ENCODE assay signal across 8 cellular contexts in genomic region chr11:76445122-76446084, GRCh38. TPM values are rescaled to one million over a fixed set of nuclear protein-coding genes. Genes with fewer than 3 reads are reported as not detected.
A peak's percentile ranks its signal among the peaks of the same experiment; 100 is the strongest.
DNase-seq lines count a peak whose midpoint lies in the region; ATAC-seq and TF ChIP-seq lines count a peak whose summit lies in the region.

No MANE protein-coding gene starts in this region.

- H3K27me3 Mint-ChIP-seq in activated CD4-positive, alpha-beta T cell treated with anti-CD3 and anti-CD28 coated beads, Interleukin-2, amount 10 ng/mL, durations not matched to agents 7 days and 5 days: no peaks in the 10 kb centered on the region
- H3K27me3 Mint-ChIP-seq in dendritic cell treated with granulocyte-macrophage colony-stimulating factor and Interleukin-4, amounts not matched to agents 40 ng/mL and 50 ng/mL, for 4 days: no peaks in the 10 kb centered on the region

- DNase-seq in AG04450 (ENCODE audit: low read depth, low spot score): peak; percentile 72
- peak; percentile 61 to 75 for DNase-seq in NCI-H524 (lab: John Stamatoyannopoulos, UW)
- DNase-seq in activated CD4-positive, alpha-beta T cell treated with anti-CD3 and anti-CD28 coated beads, Interleukin-2, amount 10 ng/mL, durations not matched to agents 7 days and 5 days: peak; percentile 59
- peak; percentile 84 to 91 for DNase-seq in left lung
- DNase-seq in stimulated activated CD4-positive, alpha-beta T cell treated with anti-CD3 and anti-CD28 coated beads, Interleukin-2, amount 100 ng/mL, for 24 hours: peak; percentile 63 to 73

- intact Hi-C loops in dendritic cell treated with granulocyte-macrophage colony-stimulating factor and Interleukin-4, amounts not matched to agents 40 ng/mL and 50 ng/mL, for 4 days (cut with micrococcal nuclease): loop anchor here (2.0 to 10.0 kb wide), 2 partner anchors 65 to 211 kb away; partner anchors contain the start of genes GVQW3 and THAP12
- intact Hi-C loops in left lung (cut with DNase I): loop anchor here in 1 of 2 donors (10.0 kb wide), 1 partner anchor 71 kb away; no protein-coding TSS in a partner anchor

- H3K9me3 ChIP-seq in AG04450 (ENCODE audit: control insufficient read depth, insufficient read depth, low read length) (peaks cover 5% of the 10 kb centered on the region; the same call in 1 of the 2 replicates), left lung (no peaks in the 10 kb centered on the region)

- peak; percentile 16; the same call in 1 of the 2 replicates for TF ChIP-seq CTCF in AG04450 (IDR thresholded peaks at IDR 0.05; ENCODE audit: low read depth, low read length)
- no peak for TF ChIP-seq CTCF in left lung (IDR thresholded peaks at IDR 0.05)

- H3K27ac ChIP-seq in AG04450 (ENCODE audit: low read depth, low read length) (peak overlapping the region; percentile 77), left lung (peak overlapping the region; percentile 83 to 90)

- H3K36me3 Mint-ChIP-seq in activated CD4-positive, alpha-beta T cell treated with anti-CD3 and anti-CD28 coated beads, Interleukin-2, amount 10 ng/mL, durations not matched to agents 7 days and 5 days (ENCODE audit: low read depth): peaks cover 32% of the 10 kb centered on the region
- H3K36me3 Mint-ChIP-seq in dendritic cell treated with granulocyte-macrophage colony-stimulating factor and Interleukin-4, amounts not matched to agents 40 ng/mL and 50 ng/mL, for 4 days (ENCODE audit: low read depth): peaks cover 45% of the 10 kb centered on the region

- peak overlapping the region; percentile 95 for H3K4me3 ChIP-seq in AG04450 (ENCODE audit: low read depth, low read length)
- H3K4me3 ChIP-seq in left lung: peak overlapping the region; percentile 98 to 99

- H3K27me3 ChIP-seq in AG04450 (ENCODE audit: control insufficient read depth, insufficient read depth, low read length): no peaks in the 10 kb centered on the region
- H3K27me3 ChIP-seq in left lung: no peaks in the 10 kb centered on the region

- H3K4me1 ChIP-seq in left lung: peaks cover 10 to 25% of the 10 kb centered on the region in 2 donors

- H3K4me1 Mint-ChIP-seq in activated CD4-positive, alpha-beta T cell treated with anti-CD3 and anti-CD28 coated beads, Interleukin-2, amount 10 ng/mL, durations not matched to agents 7 days and 5 days: peaks cover 31% of the 10 kb centered on the region
- H3K4me1 Mint-ChIP-seq in dendritic cell treated with granulocyte-macrophage colony-stimulating factor and Interleukin-4, amounts not matched to agents 40 ng/mL and 50 ng/mL, for 4 days (ENCODE audit: low read depth): peaks cover 24% of the 10 kb centered on the region

- ATAC-seq in GM18909 (IDR thresholded peaks at IDR 0.05; ENCODE audit: poor library complexity, unreplicated experiment) (peak; percentile 27), HG03354 (IDR thresholded peaks at IDR 0.05; ENCODE audit: poor library complexity, severe bottlenecking, unreplicated experiment) (peak; percentile 33), left lung (peak; percentile 78)

- CTCF ChIA-PET in AG04450 (lab: Charles Lee): interaction anchor here (0.6 to 2.0 kb wide), 3 partner anchors 10 to 237 kb away, joined by 3 to 5 read pairs (median 3); no protein-coding TSS in a partner anchor
- CTCF ChIA-PET in activated CD4-positive, alpha-beta T cell treated with anti-CD3 and anti-CD28 coated beads, Interleukin-2, amount 10 ng/mL, durations not matched to agents 7 days and 5 days (lab: Charles Lee): interaction anchor here (1.0 to 1.3 kb wide), 2 partner anchors 9 to 237 kb away, joined by 4 to 6 read pairs; no protein-coding TSS in a partner anchor

- peaks cover 0 to 20% of the 10 kb centered on the region in 2 donors for H3K36me3 ChIP-seq in left lung

- no peaks in the 10 kb centered on the region for H3K9me3 Mint-ChIP-seq in activated CD4-positive, alpha-beta T cell treated with anti-CD3 and anti-CD28 coated beads, Interleukin-2, amount 10 ng/mL, durations not matched to agents 7 days and 5 days
- no peaks in the 10 kb centered on the region for H3K9me3 Mint-ChIP-seq in dendritic cell treated with granulocyte-macrophage colony-stimulating factor and Interleukin-4, amounts not matched to agents 40 ng/mL and 50 ng/mL, for 4 days

- H3K4me3 Mint-ChIP-seq in activated CD4-positive, alpha-beta T cell treated with anti-CD3 and anti-CD28 coated beads, Interleukin-2, amount 10 ng/mL, durations not matched to agents 7 days and 5 days: peak overlapping the region; percentile 95
- peak overlapping the region; percentile 97 for H3K4me3 Mint-ChIP-seq in dendritic cell treated with granulocyte-macrophage colony-stimulating factor and Interleukin-4, amounts not matched to agents 40 ng/mL and 50 ng/mL, for 4 days

- H3K27ac Mint-ChIP-seq in activated CD4-positive, alpha-beta T cell treated with anti-CD3 and anti-CD28 coated beads, Interleukin-2, amount 10 ng/mL, durations not matched to agents 7 days and 5 days: peak overlapping the region; percentile 93
- peak overlapping the region; percentile 98 for H3K27ac Mint-ChIP-seq in dendritic cell treated with granulocyte-macrophage colony-stimulating factor and Interleukin-4, amounts not matched to agents 40 ng/mL and 50 ng/mL, for 4 days

- POLR2A ChIA-PET in AG04450 (lab: Yijun Ruan, JAX): interaction anchor here (0.7 to 1.0 kb wide), 3 partner anchors 9 to 1953 kb away, joined by 3 to 4 read pairs (median 3); no protein-coding TSS in a partner anchor
- POLR2A ChIA-PET in activated CD4-positive, alpha-beta T cell treated with anti-CD3 and anti-CD28 coated beads, Interleukin-2, amount 10 ng/mL, durations not matched to agents 7 days and 5 days (lab: Charles Lee): interaction anchor here (0.8 kb wide), 1 partner anchor 273 kb away, joined by 3 read pairs; no protein-coding TSS in a partner anchor

RNA-seq across cellular contexts. Expression of gene EMSY, which starts 0.6 kb away (rescaled TPM):
- 14.6 and 18.6 TPM in 2 replicates for polyA plus RNA-seq in AG04450 (2011; rRNA removed)
- 27.4 and 34.1 TPM in 2 replicates for polyA minus RNA-seq in AG04450 (2011; rRNA and poly(A)+ RNA removed)
- total RNA-seq in activated CD4-positive, alpha-beta T cell treated with anti-CD3 and anti-CD28 coated beads, Interleukin-2, amount 10 ng/mL, durations not matched to agents 7 days and 5 days: 10 to 100 TPM; 28.7 to 31.8 TPM
- total RNA-seq in left lung: 10 to 100 TPM; 18.2 to 24.8 TPM

Comparison
In these comparisons a context has a peak if more than half of its experiments do, and no peak if none do; other contexts are left out.
1. Peak in every context shown above with its lines: DNase-seq, ATAC-seq, H3K4me3 ChIP-seq and H3K27ac ChIP-seq.
2. ATAC-seq: peak in every context shown above with its lines; median percentile 78 in left lung; 33 in HG03354; 27 in GM18909.